In genomic region chr3:99856437-99857220, GRCh38 we compare ENCODE assay signal across 19 cellular contexts. TPM values are rescaled to one million over a fixed set of nuclear protein-coding genes. Genes with fewer than 3 reads are reported as not detected.
DNase-seq lines count a peak whose midpoint lies in the region; ATAC-seq and TF ChIP-seq lines count a peak whose summit lies in the region.
"Had no signal": no experiment of that assay in that cellular context is flagged by ENCODE, and none has a peak within 500 bp of the region (broad histone marks: within the 10 kb centered on the region; RNA-seq: fewer than 3 reads in every experiment).

No MANE protein-coding gene starts in this region.

- peaks cover 9% of the 10 kb centered on the region for H3K4me1 Mint-ChIP-seq in activated naive CD8-positive, alpha-beta T cell treated with anti-CD3 and anti-CD28 coated beads, Interleukin-2, amount 50 U/mL, for 24 hours
- H3K4me1 Mint-ChIP-seq in activated naive CD8-positive, alpha-beta T cell treated with anti-CD3 and anti-CD28 coated beads for 36 hours = peaks cover 7% of the 10 kb centered on the region
- H3K4me1 Mint-ChIP-seq in T-helper 2 cell treated with Interferon-gamma antibody and Interleukin-4, amounts not matched to agents 5 μg/mL and 100 μg/mL, for 36 hours (ENCODE audit: low read depth) = peaks cover 56% of the 10 kb centered on the region
- H3K4me1 Mint-ChIP-seq: natural killer cell had no signal

- H3K27ac ChIP-seq in muscle layer of duodenum (ENCODE audit: low read length) = peak overlapping the region; percentile 10
- H3K27ac ChIP-seq: epithelial cell of prostate, KMS-11, skin epidermis had no signal

- H3K27me3 Mint-ChIP-seq in activated naive CD8-positive, alpha-beta T cell treated with anti-CD3 and anti-CD28 coated beads, Interleukin-2, amount 50 U/mL, for 24 hours = no peaks in the 10 kb centered on the region
- no peaks in the 10 kb centered on the region for H3K27me3 Mint-ChIP-seq in activated naive CD8-positive, alpha-beta T cell treated with anti-CD3 and anti-CD28 coated beads for 36 hours
- no peaks in the 10 kb centered on the region for H3K27me3 Mint-ChIP-seq in T-helper 2 cell treated with Interferon-gamma antibody and Interleukin-4, amounts not matched to agents 5 μg/mL and 100 μg/mL, for 36 hours (ENCODE audit: low read depth)
- H3K27me3 Mint-ChIP-seq: memory B cell had no signal

- peaks cover 2% of the 10 kb centered on the region for H3K36me3 Mint-ChIP-seq in activated naive CD8-positive, alpha-beta T cell treated with anti-CD3 and anti-CD28 coated beads, Interleukin-2, amount 50 U/mL, for 24 hours (ENCODE audit: low read depth)
- H3K36me3 Mint-ChIP-seq in activated naive CD8-positive, alpha-beta T cell treated with anti-CD3 and anti-CD28 coated beads for 36 hours = peaks cover 8% of the 10 kb centered on the region
- H3K36me3 Mint-ChIP-seq in T-helper 2 cell treated with Interferon-gamma antibody and Interleukin-4, amounts not matched to agents 5 μg/mL and 100 μg/mL, for 36 hours (ENCODE audit: low read depth) = peaks cover 34% of the 10 kb centered on the region
- H3K36me3 Mint-ChIP-seq: natural killer cell had no signal

- H3K4me3 ChIP-seq in muscle layer of duodenum (ENCODE audit: low read depth in 1 of 2, low read length in 2 of 2) = no peak overlapping the region
- H3K4me3 ChIP-seq in MG63 = no peak overlapping the region
- H3K4me3 ChIP-seq: gastrocnemius medialis, skin epidermis had no signal

- H3K9me3 Mint-ChIP-seq in activated naive CD8-positive, alpha-beta T cell treated with anti-CD3 and anti-CD28 coated beads, Interleukin-2, amount 50 U/mL, for 24 hours = no peaks in the 10 kb centered on the region
- no peaks in the 10 kb centered on the region for H3K9me3 Mint-ChIP-seq in activated naive CD8-positive, alpha-beta T cell treated with anti-CD3 and anti-CD28 coated beads for 36 hours
- H3K9me3 Mint-ChIP-seq in T-helper 2 cell treated with Interferon-gamma antibody and Interleukin-4, amounts not matched to agents 5 μg/mL and 100 μg/mL, for 36 hours = no peaks in the 10 kb centered on the region
- H3K9me3 Mint-ChIP-seq: CD8-positive, alpha-beta T cell; memory B cell; natural killer cell had no signal

- H3K4me1 ChIP-seq in muscle layer of duodenum (ENCODE audit: control insufficient read depth in 1 of 2, insufficient read depth in 2 of 2, low read length in 2 of 2) = peaks cover 27 to 35% of the 10 kb centered on the region in 2 donors

- no peak for TF ChIP-seq CTCF in GM20000 (IDR thresholded peaks at IDR 0.05; ENCODE audit: extremely low read depth, missing control alignments)

- peak; percentile 92 for ATAC-seq in activated naive CD8-positive, alpha-beta T cell treated with anti-CD3 and anti-CD28 coated beads, Interleukin-2, amount 50 U/mL, for 24 hours
- ATAC-seq: CD8-positive, alpha-beta T cell; gastrocnemius medialis; natural killer cell; Right ventricle myocardium inferior had no signal

- DNase-seq in activated naive CD8-positive, alpha-beta T cell treated with anti-CD3 and anti-CD28 coated beads, Interleukin-2, amount 50 U/mL, for 24 hours = no peak
- no peak for DNase-seq in activated naive CD8-positive, alpha-beta T cell treated with anti-CD3 and anti-CD28 coated beads for 36 hours
- DNase-seq in T-helper 2 cell treated with Interferon-gamma antibody and Interleukin-4, amounts not matched to agents 5 μg/mL and 100 μg/mL, for 36 hours (ENCODE audit: low spot score) = no peak
- DNase-seq in MG63 (no peak), GM20000 (ENCODE audit: low spot score) (no peak), NCI-H1930 (lab: John Stamatoyannopoulos, UW) (no peak)
- DNase-seq: CD8-positive, alpha-beta T cell; gastrocnemius medialis; natural killer cell; NCI-H1092; NCI-H2107; NCI-H524 treated with DMSO at 0.1 percent for 48 hours; stimulated activated CD4-positive, alpha-beta T cell treated with anti-CD3 and anti-CD28 coated beads, Interleukin-4, amount 100 ng/mL, for 1 hour had no signal

- no peaks in the 10 kb centered on the region for H3K9me3 ChIP-seq in muscle layer of duodenum (ENCODE audit: control insufficient read depth in 1 of 2, low read length in 2 of 2)
- H3K9me3 ChIP-seq in MG63 = no peaks in the 10 kb centered on the region
- H3K9me3 ChIP-seq: gastrocnemius medialis had no signal

- peaks cover 18 to 33% of the 10 kb centered on the region in 2 donors for H3K36me3 ChIP-seq in muscle layer of duodenum (ENCODE audit: control insufficient read depth in 1 of 2, insufficient read depth in 2 of 2, low read length in 2 of 2)
- peaks cover 41% of the 10 kb centered on the region for H3K36me3 ChIP-seq in MG63

- no peak overlapping the region for H3K27ac Mint-ChIP-seq in activated naive CD8-positive, alpha-beta T cell treated with anti-CD3 and anti-CD28 coated beads, Interleukin-2, amount 50 U/mL, for 24 hours
- no peak overlapping the region for H3K27ac Mint-ChIP-seq in activated naive CD8-positive, alpha-beta T cell treated with anti-CD3 and anti-CD28 coated beads for 36 hours
- peak overlapping the region; percentile 52 for H3K27ac Mint-ChIP-seq in T-helper 2 cell treated with Interferon-gamma antibody and Interleukin-4, amounts not matched to agents 5 μg/mL and 100 μg/mL, for 36 hours
- H3K27ac Mint-ChIP-seq: CD8-positive, alpha-beta T cell; memory B cell; natural killer cell had no signal

- H3K4me3 Mint-ChIP-seq in activated naive CD8-positive, alpha-beta T cell treated with anti-CD3 and anti-CD28 coated beads, Interleukin-2, amount 50 U/mL, for 24 hours = no peak overlapping the region
- H3K4me3 Mint-ChIP-seq in activated naive CD8-positive, alpha-beta T cell treated with anti-CD3 and anti-CD28 coated beads for 36 hours = no peak overlapping the region
- no peak overlapping the region for H3K4me3 Mint-ChIP-seq in T-helper 2 cell treated with Interferon-gamma antibody and Interleukin-4, amounts not matched to agents 5 μg/mL and 100 μg/mL, for 36 hours
- H3K4me3 Mint-ChIP-seq: CD8-positive, alpha-beta T cell; memory B cell; natural killer cell had no signal

- no peaks in the 10 kb centered on the region for H3K27me3 ChIP-seq in muscle layer of duodenum (ENCODE audit: low read depth, low read length)
- H3K27me3 ChIP-seq in MG63 = no peaks in the 10 kb centered on the region
- H3K27me3 ChIP-seq: gastrocnemius medialis had no signal

RNA-seq across cellular contexts. Expression of gene CMSS1, which starts 39.0 kb away (rescaled TPM):
- 100 to 1,000 TPM; 121 to 122 TPM for total RNA-seq in activated naive CD8-positive, alpha-beta T cell treated with anti-CD3 and anti-CD28 coated beads for 36 hours
- total RNA-seq in MG63 (2014; rRNA removed; shearing (Covaris generic); ENCODE audit: low replicate concordance) = 48.9 and 141 TPM in 2 replicates
